In the genomic region with DNA sequence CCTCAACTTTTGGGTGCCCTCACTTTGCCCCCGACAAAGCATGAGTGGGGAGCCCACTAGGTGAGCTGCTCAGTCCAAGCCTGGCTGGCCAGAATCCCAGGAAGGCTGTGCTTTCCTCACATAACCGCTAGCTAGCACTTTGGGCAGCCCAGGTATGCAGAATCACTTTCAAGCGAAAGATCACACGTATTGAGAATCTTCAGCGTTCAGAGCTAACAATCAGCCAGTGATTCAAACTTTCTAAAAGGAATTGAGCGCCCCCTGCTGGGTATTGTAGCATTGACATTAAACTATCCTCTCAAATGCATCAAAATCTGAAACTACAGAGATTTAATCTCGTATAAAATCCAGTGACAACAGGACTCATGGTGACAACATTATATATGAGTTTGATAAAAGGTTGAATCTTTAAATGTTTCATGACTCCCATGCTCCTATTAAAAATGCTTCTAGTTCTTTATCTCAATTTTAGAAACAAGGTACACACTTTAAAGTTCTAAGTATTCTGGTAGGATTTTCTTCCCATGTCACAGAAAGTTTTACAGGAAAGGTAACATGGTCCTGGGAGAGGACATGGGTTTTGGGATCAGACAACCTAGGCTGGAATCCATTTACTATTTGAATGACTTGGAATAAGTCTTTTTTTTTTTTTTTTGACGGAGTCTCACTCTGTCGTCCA, we compare ENCODE assay signal across 8 cellular contexts. TPM values are rescaled to one million over a fixed set of nuclear protein-coding genes. Genes with fewer than 3 reads are reported as not detected.
DNase-seq lines count a peak whose midpoint lies in the region; ATAC-seq, FAIRE-seq and TF ChIP-seq lines count a peak whose summit lies in the region.

No MANE protein-coding gene starts in this region.

- no peaks in the 10 kb centered on the region for H3K27me3 ChIP-seq in adrenal gland

- H3K4me3 ChIP-seq in NB4 (ENCODE audit: low read depth, low read length) (no peak overlapping the region), adrenal gland (no peak overlapping the region)

- no peaks in the 10 kb centered on the region for H3K9me3 ChIP-seq in adrenal gland (replicated peaks in 1 of 3)

- peak; percentile 54 for DNase-seq in GM13977 (ENCODE audit: low spot score)
- DNase-seq in NB4 (ENCODE audit: low read depth) = peak; percentile 68
- DNase-seq in SW480 (ENCODE audit: low spot score) = peak; percentile 86
- peak; percentile 66 to 92 (median 78) for DNase-seq in adrenal gland
- peak; percentile 52 for DNase-seq in left ventricle myocardium superior
- DNase-seq in sciatic nerve (ENCODE audit: low spot score) = peak; percentile 91

- peak; percentile 98 for FAIRE-seq in A204.1 (lab: Jason Lieb, UNC)

- TF ChIP-seq POLR2A in NB4 (IDR thresholded peaks at IDR 0.05; ENCODE audit: extremely low read depth, insufficient read length) (no peak), adrenal gland (IDR thresholded peaks at IDR 0.05) (no peak)

- intact Hi-C loops in adrenal gland (cut with DNase I) = loop anchor here (5.0 to 10.0 kb wide), 4 partner anchors 99 to 269 kb away; a partner anchor contains a TSS
- intact Hi-C loops in left ventricle myocardium superior (cut with micrococcal nuclease) = loop anchor here (2.0 to 5.0 kb wide), 2 partner anchors 97 to 165 kb away; no protein-coding TSS in a partner anchor
- intact Hi-C loops in sciatic nerve (cut with DNase I) = loop anchor here (2.0 to 10.0 kb wide), 3 partner anchors 99 to 259 kb away; a partner anchor contains a TSS

- peaks cover 8 to 30% of the 10 kb centered on the region in 2 donors for H3K36me3 ChIP-seq in adrenal gland (replicated peaks in 1 of 2)

- H3K4me1 ChIP-seq in adrenal gland (replicated peaks in 1 of 2) = no peaks in the 10 kb centered on the region

- TF ChIP-seq CTCF in GM13977 (IDR thresholded peaks at IDR 0.05; ENCODE audit: extremely low read depth, insufficient read depth, missing control alignments) (peak; percentile 68), NB4 (IDR thresholded peaks at IDR 0.05; ENCODE audit: low read depth, low read length) (peak; percentile 55), adrenal gland (IDR thresholded peaks at IDR 0.05) (peak; percentile 69 to 89 (median 82))

- H3K27ac ChIP-seq in adrenal gland = no peak overlapping the region

- WGBS in adrenal gland, 4 donors = 22 to 29% (median 28%) methylated on average over 8 to 9 of the region's 9 CpGs

- ATAC-seq in left ventricle myocardium superior = peak; percentile 47
- peak; percentile 84 for ATAC-seq in sciatic nerve
- ATAC-seq in GM19035 (IDR thresholded peaks at IDR 0.05; ENCODE audit: unreplicated experiment) = no peak

- in situ Hi-C loops in GM13977 (cut with MboI; ENCODE audit: low pct_unique_long_range_greater_than_20kb, low sequenced_read_pairs, unreplicated experiment) = loop anchor here (10.0 to 25.0 kb wide), 3 partner anchors 169 to 537 kb away; no protein-coding TSS in a partner anchor

RNA-seq across cellular contexts. Expression of a gene that starts 11.8 kb away (rescaled TPM):
- total RNA-seq in adrenal gland (100 to 1,000 TPM in 3 of 8 donors, 10 to 100 TPM in 5; 51.4 to 118 (median 76.8) TPM), left ventricle myocardium superior (75.6 TPM), sciatic nerve (39.1 TPM)
- polyA plus RNA-seq in adrenal gland = 100 to 1,000 TPM in 1 of 3 donors, 10 to 100 TPM in 2; 51.1 to 186 (median 59.2) TPM

RNA-seq across cellular contexts. Expression of a gene that starts 11.8 kb away (rescaled TPM):
- 10 to 100 TPM in 7 of 8 donors, 1 to 10 TPM in 1; 8.8 to 43.7 (median 21.9) TPM for total RNA-seq in adrenal gland
- 10 to 100 TPM; 11.2 to 40.2 (median 17.5) TPM for polyA plus RNA-seq in adrenal gland
- 35.1 TPM for total RNA-seq in left ventricle myocardium superior
- 31.3 TPM for total RNA-seq in sciatic nerve
